ENCODE assay signal across 12 cellular contexts in the genomic region with DNA sequence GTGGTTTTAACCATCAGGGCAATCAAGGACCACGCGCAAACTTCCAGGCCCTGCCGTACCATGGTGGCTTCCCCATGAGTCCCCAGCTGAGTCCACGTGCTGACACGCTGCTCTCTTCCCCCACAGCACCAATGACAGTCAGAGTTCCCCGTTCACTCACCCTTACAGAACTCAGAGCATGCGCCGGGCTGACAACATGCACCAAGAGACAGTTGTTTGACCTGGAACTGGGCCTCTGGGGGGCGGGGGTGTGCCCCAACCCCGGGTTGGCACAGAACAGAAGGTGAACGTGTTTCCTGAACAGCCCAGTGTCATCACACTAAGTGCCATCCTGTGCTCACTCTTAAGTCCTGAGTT. TPM values are rescaled to one million over a fixed set of nuclear protein-coding genes. Genes with fewer than 3 reads are reported as not detected.
DNase-seq lines count a peak whose midpoint lies in the region; ATAC-seq, FAIRE-seq and TF ChIP-seq lines count a peak whose summit lies in the region.
"Had no signal": no experiment of that assay in that cellular context is flagged by ENCODE, and none has a peak within 500 bp of the region (broad histone marks: within the 10 kb centered on the region; RNA-seq: fewer than 3 reads in every experiment).

No MANE protein-coding gene starts in this region.

- no peaks in the 10 kb centered on the region for H3K9me3 Mint-ChIP-seq in immature natural killer cell

- no peak for DNase-seq in HepG2 (ENCODE audit: low spot score)
- DNase-seq in immature natural killer cell, result peak; percentile 5 to 44 (median 20)
- DNase-seq in NCI-H2227 treated with DMSO at 0.1 percent for 48 hours (lab: John Stamatoyannopoulos, UW), result no peak
- DNase-seq in NCI-H146 treated with DMSO at 0.1 percent for 48 hours (lab: John Stamatoyannopoulos, UW; ENCODE audit: unreplicated experiment), result no peak
- DNase-seq in HuH-7 (ENCODE audit: low spot score), result no peak
- DNase-seq in NCI-H1417 treated with DMSO at 0.1 percent for 48 hours (lab: John Stamatoyannopoulos, UW), result no peak
- DNase-seq: NCI-H187 had no signal

- H4K20me1 ChIP-seq in HepG2 (ENCODE audit: insufficient read depth, low read length), result peaks cover 10% of the 10 kb centered on the region; the same call in 1 of the 2 replicates

- TF ChIP-seq EP300 in HepG2 (IDR thresholded peaks at IDR 0.05; ENCODE audit: low read depth in 2 of 2, low read length in 2 of 2) (no peak), HepG2 (CRISPR knock-in tag; IDR thresholded peaks at IDR 0.05; ENCODE audit: borderline replicate concordance) (no peak)

- no peak for TF ChIP-seq POLR2A in HepG2 (IDR thresholded peaks at IDR 0.05; ENCODE audit: insufficient read depth in 1 of 2, low read depth in 2 of 2, low read length in 2 of 2)

- H3K27me3 ChIP-seq in liver (ENCODE audit: control insufficient read depth in 4 of 4, insufficient read depth in 4 of 4, low read length in 3 of 4) (no peaks in the 10 kb centered on the region), HepG2 (ENCODE audit: control insufficient read depth in 1 of 2, insufficient read depth in 2 of 2, low read length in 2 of 2) (no peaks in the 10 kb centered on the region)

- H3K36me3 ChIP-seq in liver (ENCODE audit: control insufficient read depth in 4 of 4, insufficient read depth in 3 of 4, low read depth in 1 of 4, low read length in 3 of 4) (no peaks in the 10 kb centered on the region), HepG2 (replicated peaks in 1 of 2; ENCODE audit: control insufficient read depth in 1 of 2, insufficient read depth in 2 of 2, low read length in 2 of 2) (peaks cover 0 to 2% of the 10 kb centered on the region in 2 experiments; a peak in 2 of 5 replicates)

- CTCF ChIA-PET in HepG2 (lab: Yijun Ruan, JAX; ENCODE audit: low intra/inter-chr PET ratio, low total read pairs), result no interaction called here

- 41% methylated on average over 11 of the region's 11 CpGs for WGBS in liver
- 87% methylated on average over 9 of the region's 11 CpGs for WGBS in HepG2 (ENCODE audit: low lambda C conversion rate)

- in situ Hi-C loops in HepG2 (cut with HindIII; ENCODE audit: extremely low pct_ligation_motif_present, low pct_unique_long_range_greater_than_20kb), result no loop called here

- peaks cover 73% of the 10 kb centered on the region for H3K79me2 ChIP-seq in HepG2 (ENCODE audit: insufficient read depth, low read length)

- ATAC-seq in HepG2, result no peak
- ATAC-seq in HG03378 (IDR thresholded peaks at IDR 0.05; ENCODE audit: unreplicated experiment), result peak; percentile 69

- peak in 1 of 2 donors; percentile 28 for TF ChIP-seq RAD21 in liver (IDR thresholded peaks at IDR 0.05)
- TF ChIP-seq RAD21 in HepG2 (CRISPR knock-in tag; IDR thresholded peaks at IDR 0.05), result no peak

- peak overlapping the region; percentile 54 to 83 (median 70) for H3K27ac Mint-ChIP-seq in immature natural killer cell

- H3K9ac ChIP-seq in liver (ENCODE audit: low read depth in 1 of 2, low read length in 2 of 2) (no peak overlapping the region), HepG2 (ENCODE audit: insufficient read depth, low read depth, low read length) (no peak overlapping the region)

- peaks cover 12 to 60% (median 46%) of the 10 kb centered on the region in 4 donors for H3K4me1 ChIP-seq in liver (ENCODE audit: control insufficient read depth in 4 of 4, insufficient read depth in 4 of 4, low read length in 3 of 4)
- H3K4me1 ChIP-seq in HepG2 (ENCODE audit: insufficient read depth, low read length), result peaks cover 46% of the 10 kb centered on the region

- intact Hi-C loops in HepG2 (cut with micrococcal nuclease; ENCODE audit: unreplicated experiment), result no loop called here

- peak overlapping the region; percentile 43 to 60 for H3K27ac ChIP-seq in liver (ENCODE audit: low read depth in 1 of 2, low read length in 2 of 2)
- no peak overlapping the region for H3K27ac ChIP-seq in HepG2 (ENCODE audit: extremely low read length, insufficient read depth, low read length)
- H3K27ac ChIP-seq: skin epidermis, VCaP had no signal

- no TSS peak for BruUV-seq in HepG2 (replicated peaks; lab: Mats Ljungman, UMichigan)

- POLR2A ChIA-PET in HepG2 (lab: Yijun Ruan, JAX), result interaction anchor here (0.7 kb wide), 1 partner anchor 27 kb away, joined by 3 read pairs; no protein-coding TSS in a partner anchor

- peaks cover 91 to 100% of the 10 kb centered on the region in 2 donors for H3K4me1 Mint-ChIP-seq in immature natural killer cell

- FAIRE-seq in HepG2 (lab: Jason Lieb, UNC), result no peak
- FAIRE-seq: colon had no signal

- peaks cover 0 to 8% (median 0%) of the 10 kb centered on the region in 3 donors for H3K36me3 Mint-ChIP-seq in immature natural killer cell

- H2AFZ ChIP-seq in HepG2 (ENCODE audit: low read length), result no peak overlapping the region

- peaks cover 0 to 3% (median 0%) of the 10 kb centered on the region in 3 donors for H3K27me3 Mint-ChIP-seq in immature natural killer cell (ENCODE audit: low read depth in 3 of 3)

- no peak overlapping the region for H3K4me2 ChIP-seq in HepG2 (ENCODE audit: low read depth, low read length)

- H3K9me3 ChIP-seq in liver (ENCODE audit: control insufficient read depth in 4 of 4, low read length in 3 of 4) (no peaks in the 10 kb centered on the region), HepG2 (ENCODE audit: low read length) (no peaks in the 10 kb centered on the region)

- TF ChIP-seq CTCF in liver (IDR thresholded peaks at IDR 0.05; ENCODE audit: low read depth, low read length, missing input control) (no peak), HepG2 (CRISPR knock-in tag; IDR thresholded peaks at IDR 0.05) (no peak)

- peak overlapping the region; percentile 47 to 60 (median 54) for H3K4me3 Mint-ChIP-seq in immature natural killer cell

- H3K4me3 ChIP-seq in liver (ENCODE audit: low read depth in 1 of 3, low read length in 3 of 3) (no peak overlapping the region), HepG2 (replicated peaks in 1 of 3; ENCODE audit: insufficient read depth in 1 of 3, low read depth in 2 of 3, low read length in 3 of 3) (no peak overlapping the region)
- H3K4me3 ChIP-seq: skin epidermis had no signal

TF ChIP-seq in liver, 16 proteins besides CTCF, POLR2A, EP300 and RAD21 (continues in another document):
- TF ChIP-seq, protein P1, sequence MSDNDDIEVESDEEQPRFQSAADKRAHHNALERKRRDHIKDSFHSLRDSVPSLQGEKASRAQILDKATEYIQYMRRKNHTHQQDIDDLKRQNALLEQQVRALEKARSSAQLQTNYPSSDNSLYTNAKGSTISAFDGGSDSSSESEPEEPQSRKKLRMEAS (IDR thresholded peaks at IDR 0.05), result peak; percentile 84
- TF ChIP-seq HNF4G (IDR thresholded peaks at IDR 0.05) (no peak), ATF3 (IDR thresholded peaks at IDR 0.05) (no peak)

TF ChIP-seq in HepG2, 621 proteins besides CTCF, POLR2A, EP300 and RAD21 (continues in another document):
- no peak for TF ChIP-seq ZBTB44 (CRISPR knock-in tag; IDR thresholded peaks at IDR 0.05)
- TF ChIP-seq ZNF761 (CRISPR knock-in tag; conservative IDR thresholded peaks at IDR 0.05), result no peak
- no peak for TF ChIP-seq ZNF615 (CRISPR knock-in tag; IDR thresholded peaks at IDR 0.05; ENCODE audit: borderline replicate concordance)
- TF ChIP-seq SALL2 (CRISPR knock-in tag; IDR thresholded peaks at IDR 0.05), result no peak

RNA-seq across cellular contexts. Expression of gene IRF2, which starts 29.4 kb away (rescaled TPM):
- 10 to 100 TPM; 24.4 to 25.5 TPM for total RNA-seq in liver
- polyA plus RNA-seq in liver, result 10 to 100 TPM; 12.9 to 20.1 TPM
- 15.5 and 24.8 TPM in 2 replicates for total RNA-seq in HepG2 (2016; rRNA removed; fragmentation: Illumina TruSeq; extraction: Trizol)
- 5.4 TPM in 2 replicates for total RNA-seq in HepG2 (2016; cell fraction: cytosol; rRNA removed; fragmentation: Illumina TruSeq; extraction: Trizol; ENCODE audit: low read depth)
- total RNA-seq in HepG2 (2016; cell fraction: insoluble cytoplasmic fraction; rRNA removed; fragmentation: Illumina TruSeq; extraction: Trizol), result 17.9 and 20.9 TPM in 2 replicates
- total RNA-seq in HepG2 (2016; cell fraction: membrane; rRNA removed; fragmentation: Illumina TruSeq; extraction: Trizol), result 7.7 and 9.9 TPM in 2 replicates
- total RNA-seq in HepG2 (2016; cell fraction: nucleus; rRNA removed; fragmentation: Illumina TruSeq; extraction: Trizol), result 17.7 and 22.0 TPM in 2 replicates
- 26.0 and 28.8 TPM in 2 replicates for polyA plus RNA-seq in HepG2 (2011; rRNA removed)
- polyA plus RNA-seq in HepG2 (2011; cell fraction: cytosol; rRNA removed), result 21.1 and 25.7 TPM in 2 replicates
- polyA plus RNA-seq in HepG2 (2011; cell fraction: nucleus; rRNA removed), result 16.4 and 17.7 TPM in 2 replicates
- polyA plus RNA-seq in HepG2 (2012), result 21.7 and 29.0 TPM in 2 replicates
- 1.6 and 1.8 TPM in 2 replicates for polyA plus RNA-seq in HepG2 (2016; cell fraction: cytosol; fragmentation: Illumina TruSeq; extraction: Trizol; ENCODE audit: low read depth)
- 24.7 and 29.5 TPM in 2 replicates for polyA plus RNA-seq in HepG2 (2016; cell fraction: insoluble cytoplasmic fraction; fragmentation: Illumina TruSeq; extraction: Trizol; ENCODE audit: low read depth)
- 4.4 and 4.5 TPM in 2 replicates for polyA plus RNA-seq in HepG2 (2016; cell fraction: membrane; fragmentation: Illumina TruSeq; extraction: Trizol; ENCODE audit: low read depth)
- polyA plus RNA-seq in HepG2 (2016; cell fraction: nucleus; fragmentation: Illumina TruSeq; extraction: Trizol; ENCODE audit: insufficient read depth, low read depth), result 14.4 and 16.3 TPM in 2 replicates
- polyA minus RNA-seq in HepG2 (2011; rRNA and poly(A)+ RNA removed; ENCODE audit: low replicate concordance), result 18.1 and 29.1 TPM in 2 replicates
- 29.9 and 31.0 TPM in 2 replicates for polyA minus RNA-seq in HepG2 (2011; cell fraction: cytosol; rRNA and poly(A)+ RNA removed)
- 43.4 and 57.2 TPM in 2 replicates for polyA minus RNA-seq in HepG2 (2011; cell fraction: nucleus; rRNA and poly(A)+ RNA removed)
- 100 to 1,000 TPM in 1 of 3 donors, 10 to 100 TPM in 2; 68.5 to 103 (median 76.9) TPM for polyA plus RNA-seq in immature natural killer cell

Comparison
In these comparisons a context has a peak if more than half of its experiments do, and no peak if none do; other contexts are left out.
1. DNase-seq: peak in immature natural killer cell (3 of 3); none in HepG2 (single experiment), NCI-H2227 treated with DMSO at 0.1 percent for 48 hours (single experiment), NCI-H146 treated with DMSO at 0.1 percent for 48 hours (single experiment), HuH-7 (single experiment) and NCI-H1417 treated with DMSO at 0.1 percent for 48 hours (single experiment).